In genomic region chr10:96890580-96890979, GRCh38 we compare ENCODE assay signal across 17 cellular contexts. TPM values are rescaled to one million over a fixed set of nuclear protein-coding genes. Genes with fewer than 3 reads are reported as not detected.
DNase-seq lines count a peak whose midpoint lies in the region; ATAC-seq and TF ChIP-seq lines count a peak whose summit lies in the region.
"Had no signal": no experiment of that assay in that cellular context is flagged by ENCODE, and none has a peak within 500 bp of the region (broad histone marks: within the 10 kb centered on the region; RNA-seq: fewer than 3 reads in every experiment).

No MANE protein-coding gene starts in this region.

- peaks cover 11% of the 10 kb centered on the region for H3K9me3 ChIP-seq in CD4-positive, alpha-beta T cell (ENCODE audit: control insufficient read depth, low read length)
- H3K9me3 ChIP-seq: Peyer's patch, SJSA1 had no signal

- peak overlapping the region; percentile 0 for H3K4me3 Mint-ChIP-seq in CD4-positive, alpha-beta T cell
- H3K4me3 Mint-ChIP-seq in immature natural killer cell (peak overlapping the region in 2 of 5 donors; percentile 8 to 44), natural killer cell (no peak overlapping the region)
- H3K4me3 Mint-ChIP-seq: CD8-positive, alpha-beta memory T cell had no signal

- DNase-seq in CD4-positive, alpha-beta T cell: no peak
- DNase-seq in NCI-H226 (peak; percentile 12), immature natural killer cell (no peak), natural killer cell (no peak), cortex of kidney (lab: John Stamatoyannopoulos, UW) (no peak), activated gamma-delta T cell treated with Interleukin-2 at 50 U/mL for 16 hours (no peak)
- DNase-seq in central memory CD4-positive, alpha-beta T cell: no peak
- DNase-seq: CD8-positive, alpha-beta memory T cell; DND-41; MM.1S; NCI-H1092; NCI-H1436 treated with DMSO at 0.1 percent for 48 hours; NCI-H2029; NCI-H69; Peyer's patch had no signal

- peaks cover 52% of the 10 kb centered on the region for H3K4me1 Mint-ChIP-seq in CD4-positive, alpha-beta T cell (ENCODE audit: low read depth)
- H3K4me1 Mint-ChIP-seq in immature natural killer cell: peaks cover 52 to 75% of the 10 kb centered on the region in 2 donors
- H3K4me1 Mint-ChIP-seq in natural killer cell: peaks cover 57 to 59% of the 10 kb centered on the region in 2 donors

- no peak overlapping the region for H3K27ac Mint-ChIP-seq in CD4-positive, alpha-beta T cell
- peak overlapping the region in 4 of 6 donors; percentile 0 to 79 (median 66) for H3K27ac Mint-ChIP-seq in immature natural killer cell
- peak overlapping the region; percentile 64 to 69 for H3K27ac Mint-ChIP-seq in natural killer cell

- ATAC-seq in CD4-positive, alpha-beta T cell (ENCODE audit: poor library complexity): no peak
- ATAC-seq in natural killer cell: no peak
- ATAC-seq in HG03175 (IDR thresholded peaks at IDR 0.05; ENCODE audit: unreplicated experiment): no peak

- H3K36me3 Mint-ChIP-seq in CD4-positive, alpha-beta T cell (ENCODE audit: low read depth): peaks cover 75% of the 10 kb centered on the region
- peaks cover 9 to 20% (median 16%) of the 10 kb centered on the region in 3 donors for H3K36me3 Mint-ChIP-seq in immature natural killer cell
- no peaks in the 10 kb centered on the region for H3K36me3 Mint-ChIP-seq in natural killer cell

- H3K27me3 ChIP-seq in CD4-positive, alpha-beta T cell (ENCODE audit: control insufficient read depth, insufficient read depth, low read length): no peaks in the 10 kb centered on the region
- H3K27me3 ChIP-seq: Peyer's patch, SJSA1 had no signal

- POLR2A ChIA-PET in CD4-positive, alpha-beta T cell (lab: Charles Lee): no interaction called here

- H3K27me3 Mint-ChIP-seq in CD4-positive, alpha-beta T cell: no peaks in the 10 kb centered on the region
- H3K27me3 Mint-ChIP-seq in immature natural killer cell (ENCODE audit: low read depth in 3 of 3) (peaks cover 2 to 7% (median 2%) of the 10 kb centered on the region in 3 donors), natural killer cell (ENCODE audit: low read depth in 2 of 2) (no peaks in the 10 kb centered on the region)
- H3K27me3 Mint-ChIP-seq: CD8-positive, alpha-beta memory T cell had no signal

- intact Hi-C loops in CD4-positive, alpha-beta T cell (cut with DNase I, micrococcal nuclease): no loop called here
- intact Hi-C loops in natural killer cell (cut with micrococcal nuclease): no loop called here

- TF ChIP-seq CTCF in CD4-positive, alpha-beta T cell (IDR thresholded peaks at IDR 0.05): no peak
- TF ChIP-seq CTCF in natural killer cell (IDR thresholded peaks at IDR 0.05): no peak

- H3K27ac ChIP-seq in CD4-positive, alpha-beta T cell (ENCODE audit: low read depth, low read length): no peak overlapping the region
- H3K27ac ChIP-seq: Peyer's patch, SJSA1 had no signal

- CTCF ChIA-PET in CD4-positive, alpha-beta T cell (lab: Charles Lee): no interaction called here

- H3K9me3 Mint-ChIP-seq in CD4-positive, alpha-beta T cell: peaks cover 16% of the 10 kb centered on the region
- H3K9me3 Mint-ChIP-seq in immature natural killer cell (peaks cover 0 to 9% (median 0%) of the 10 kb centered on the region in 6 donors), natural killer cell (peaks cover 3 to 5% of the 10 kb centered on the region in 2 donors)

RNA-seq across cellular contexts. Expression of gene LCOR, which starts 58.5 kb away (rescaled TPM):
- total RNA-seq in CD4-positive, alpha-beta T cell: 10 to 100 TPM; 46.0 to 56.0 TPM
- polyA plus RNA-seq in immature natural killer cell: 10 to 100 TPM; 14.1 to 35.1 (median 27.0) TPM
- 10 to 100 TPM; 68.5 to 92.4 (median 87.7) TPM for total RNA-seq in natural killer cell
